Comparison of ENCODE assay signal across 20 cellular contexts in genomic region chr17:40058865-40059264, GRCh38. TPM values are rescaled to one million over a fixed set of nuclear protein-coding genes. Genes with fewer than 3 reads are reported as not detected.
A peak's percentile ranks its signal among the peaks of the same experiment; 100 is the strongest.
DNase-seq lines count a peak whose midpoint lies in the region; ATAC-seq and TF ChIP-seq lines count a peak whose summit lies in the region.
"Had no signal": no experiment of that assay in that cellular context is flagged by ENCODE, and none has a peak within 500 bp of the region (broad histone marks: within the 10 kb centered on the region; RNA-seq: fewer than 3 reads in every experiment).

No MANE protein-coding gene starts in this region.

- H3K4me1 ChIP-seq in heart right ventricle: peaks cover 4 to 49% (median 32%) of the 10 kb centered on the region in 9 donors
- H3K4me1 ChIP-seq in right lobe of liver: peaks cover 0 to 10% (median 3%) of the 10 kb centered on the region in 4 donors
- peaks cover 0 to under 1% of the 10 kb centered on the region in 2 donors for H3K4me1 ChIP-seq in uterus

- POLR2A ChIA-PET in activated CD4-positive, alpha-beta T cell treated with anti-CD3 and anti-CD28 coated beads, Interleukin-2, amount 10 ng/mL, durations not matched to agents 7 days and 5 days (lab: Charles Lee): no interaction called here

- H3K4me1 Mint-ChIP-seq in activated CD4-positive, alpha-beta T cell treated with anti-CD3 and anti-CD28 coated beads, Interleukin-2, amount 10 ng/mL, durations not matched to agents 7 days and 5 days: peaks cover 28% of the 10 kb centered on the region

- H3K4me3 ChIP-seq in heart right ventricle: no peak overlapping the region
- H3K4me3 ChIP-seq in right lobe of liver: no peak overlapping the region
- no peak overlapping the region for H3K4me3 ChIP-seq in skin epidermis
- no peak overlapping the region for H3K4me3 ChIP-seq in uterus
- H3K4me3 ChIP-seq: GM23338 had no signal

- intact Hi-C loops in heart right ventricle (cut with DNase I) (loop anchor here in 1 of 10 donors (5.0 kb wide), 1 partner anchor 33 kb away; no protein-coding TSS in a partner anchor), left cardiac atrium (cut with DNase I) (no loop called here), right lobe of liver (cut with DNase I) (loop anchor here in 1 of 2 donors (10.0 kb wide), 1 partner anchor 116 kb away; the partner anchor contains the start of gene RAPGEFL1), uterus (cut with DNase I; ENCODE audit: low total_unique reads) (no loop called here)

- WGBS in heart right ventricle, 2 donors: 97 to 100% methylated on average over 1 of the region's 1 CpG
- 100% methylated on average over 1 of the region's 1 CpG for WGBS in right lobe of liver (ENCODE audit: insufficient coverage, low coverage, low lambda C conversion rate, missing lambda C conversion rate)

- TF ChIP-seq POLR2A in right lobe of liver (IDR thresholded peaks at IDR 0.05): no peak
- no peak for TF ChIP-seq POLR2A in uterus (IDR thresholded peaks at IDR 0.05)

- DNase-seq in heart right ventricle (no peak), left cardiac atrium (no peak), right lobe of liver (no peak), uterus (no peak), DMS79 treated with DMSO at 0.1 percent for 48 hours (lab: John Stamatoyannopoulos, UW) (no peak), DMS114 treated with DMSO at 0.1 percent for 48 hours (lab: John Stamatoyannopoulos, UW; ENCODE audit: unreplicated experiment) (no peak)
- no peak for DNase-seq in activated CD4-positive, alpha-beta T cell treated with anti-CD3 and anti-CD28 coated beads, Interleukin-2, amount 10 ng/mL, durations not matched to agents 7 days and 5 days
- DNase-seq: activated CD4-positive, CD25-positive, alpha-beta regulatory T cell treated with anti-CD3 and anti-CD28 coated beads, Interleukin-2, amount 50 U/mL, for 72 hours; NCI-H1105; NCI-H2107; NCI-H524; RPMI8226; stimulated activated CD4-positive, alpha-beta T cell treated with anti-CD3 and anti-CD28 coated beads, Interleukin-4, amount 100 ng/mL, for 4 hours; trophoblast cell had no signal

- H3K27me3 Mint-ChIP-seq in activated CD4-positive, alpha-beta T cell treated with anti-CD3 and anti-CD28 coated beads, Interleukin-2, amount 10 ng/mL, durations not matched to agents 7 days and 5 days: peaks cover 34% of the 10 kb centered on the region

- no peak overlapping the region for H3K4me3 Mint-ChIP-seq in activated CD4-positive, alpha-beta T cell treated with anti-CD3 and anti-CD28 coated beads, Interleukin-2, amount 10 ng/mL, durations not matched to agents 7 days and 5 days
- H3K4me3 Mint-ChIP-seq: GM23338 had no signal

- no peaks in the 10 kb centered on the region for H3K9me3 Mint-ChIP-seq in activated CD4-positive, alpha-beta T cell treated with anti-CD3 and anti-CD28 coated beads, Interleukin-2, amount 10 ng/mL, durations not matched to agents 7 days and 5 days
- H3K9me3 Mint-ChIP-seq: GM23338 had no signal

- H3K27me3 ChIP-seq in heart right ventricle (no peaks in the 10 kb centered on the region), right lobe of liver (no peaks in the 10 kb centered on the region), uterus (no peaks in the 10 kb centered on the region)

- TF ChIP-seq CTCF in heart right ventricle (IDR thresholded peaks at IDR 0.05): no peak
- TF ChIP-seq CTCF in right lobe of liver (IDR thresholded peaks at IDR 0.05): no peak
- no peak for TF ChIP-seq CTCF in uterus (IDR thresholded peaks at IDR 0.05)

- no peaks in the 10 kb centered on the region for H3K36me3 ChIP-seq in heart right ventricle
- no peaks in the 10 kb centered on the region for H3K36me3 ChIP-seq in right lobe of liver
- H3K36me3 ChIP-seq in uterus: no peaks in the 10 kb centered on the region

- CTCF ChIA-PET in activated CD4-positive, alpha-beta T cell treated with anti-CD3 and anti-CD28 coated beads, Interleukin-2, amount 10 ng/mL, durations not matched to agents 7 days and 5 days (lab: Charles Lee): interaction anchor here (0.6 to 2.5 kb wide), 7 partner anchors 8 to 438 kb away, joined by 3 to 9 read pairs (median 4); no protein-coding TSS in a partner anchor

- H3K9me3 ChIP-seq in heart right ventricle: no peaks in the 10 kb centered on the region
- H3K9me3 ChIP-seq in right lobe of liver: no peaks in the 10 kb centered on the region
- H3K9me3 ChIP-seq in uterus: no peaks in the 10 kb centered on the region

- ATAC-seq in heart right ventricle (no peak), left cardiac atrium (no peak), right lobe of liver (no peak)
- ATAC-seq: GM23338 had no signal

- H3K27ac Mint-ChIP-seq in activated CD4-positive, alpha-beta T cell treated with anti-CD3 and anti-CD28 coated beads, Interleukin-2, amount 10 ng/mL, durations not matched to agents 7 days and 5 days: no peak overlapping the region

- peaks cover 3% of the 10 kb centered on the region for H3K36me3 Mint-ChIP-seq in activated CD4-positive, alpha-beta T cell treated with anti-CD3 and anti-CD28 coated beads, Interleukin-2, amount 10 ng/mL, durations not matched to agents 7 days and 5 days (ENCODE audit: low read depth)

- H3K27ac ChIP-seq in heart right ventricle (peak overlapping the region in 9 of 10 donors; percentile 57 to 88 (median 78)), right lobe of liver (peak overlapping the region in 2 of 3 donors; percentile 34 to 36), skin epidermis (peak overlapping the region in 11 of 21 experiments; percentile 11 to 74 (median 51)), uterus (peak overlapping the region; percentile 80 to 93)

RNA-seq across cellular contexts. Expression of gene THRA, which starts 3.9 kb away (rescaled TPM):
- total RNA-seq in heart right ventricle (100 to 1,000 TPM in 1 of 10 donors, 10 to 100 TPM in 9; 59.8 to 102 (median 69.7) TPM), left cardiac atrium (10 to 100 TPM; 54.4 to 77.9 TPM), right lobe of liver (1 to 10 TPM; 3.7 to 9.4 (median 7.7) TPM), uterus (100 to 1,000 TPM in 1 of 4 donors, 10 to 100 TPM in 3; 19.7 to 124 (median 63.1) TPM)
- polyA plus RNA-seq in heart right ventricle: 10 to 100 TPM; 29.8 to 44.2 TPM
- 1 to 10 TPM; 8.6 to 9.1 TPM for total RNA-seq in activated CD4-positive, alpha-beta T cell treated with anti-CD3 and anti-CD28 coated beads, Interleukin-2, amount 10 ng/mL, durations not matched to agents 7 days and 5 days

RNA-seq across cellular contexts. Expression of gene MED24, which starts 4.7 kb away (rescaled TPM):
- 10 to 100 TPM; 46.7 to 63.2 (median 58.4) TPM for total RNA-seq in heart right ventricle
- 10 to 100 TPM; 47.2 to 75.6 TPM for polyA plus RNA-seq in heart right ventricle
- 10 to 100 TPM; 44.0 to 56.4 TPM for total RNA-seq in left cardiac atrium
- total RNA-seq in right lobe of liver: 10 to 100 TPM; 29.0 to 38.2 (median 35.9) TPM
- total RNA-seq in uterus: 100 to 1,000 TPM in 1 of 4 donors, 10 to 100 TPM in 3; 17.6 to 111 (median 44.7) TPM
- total RNA-seq in activated CD4-positive, alpha-beta T cell treated with anti-CD3 and anti-CD28 coated beads, Interleukin-2, amount 10 ng/mL, durations not matched to agents 7 days and 5 days: 100 to 1,000 TPM in 1 of 2 experiments, 10 to 100 TPM in 1; 92.1 to 102 TPM

RNA-seq across cellular contexts. Expression of gene NR1D1, which starts 41.5 kb away (rescaled TPM):
- total RNA-seq in heart right ventricle (10 to 100 TPM in 7 of 10 donors, 1 to 10 TPM in 3; 5.5 to 41.3 (median 29.9) TPM), left cardiac atrium (10 to 100 TPM; 17.1 to 19.5 TPM), right lobe of liver (10 to 100 TPM in 4 of 6 experiments, 1 to 10 TPM in 2; 6.9 to 29.8 (median 16.0) TPM), uterus (10 to 100 TPM in 1 of 4 donors, 1 to 10 TPM in 3; 2.0 to 92.1 (median 4.7) TPM)
- polyA plus RNA-seq in heart right ventricle: 10 to 100 TPM in 1 of 2 donors, 1 to 10 TPM in 1; 7.1 to 24.4 TPM
- 1 to 10 TPM; 5.5 to 5.8 TPM for total RNA-seq in activated CD4-positive, alpha-beta T cell treated with anti-CD3 and anti-CD28 coated beads, Interleukin-2, amount 10 ng/mL, durations not matched to agents 7 days and 5 days

RNA-seq across cellular contexts. Expression of gene CSF3, which starts 43.6 kb away (rescaled TPM):
- total RNA-seq in heart right ventricle (1 to 10 TPM in 2 of 10 donors, under 1 TPM in 1, not detected in 7; 0.81 to 4.2 (median 1.6) TPM), left cardiac atrium (1 to 10 TPM in 1 of 2 donors, not detected in 1; 1.2 TPM), right lobe of liver (under 1 TPM in 1 of 6 experiments, not detected in 5; 0.31 TPM), uterus (1 to 10 TPM in 1 of 4 donors, under 1 TPM in 1, not detected in 2; 0.29 to 5.0 TPM)
- under 1 TPM; 0.29 to 0.32 TPM for polyA plus RNA-seq in heart right ventricle
- not detected for total RNA-seq in activated CD4-positive, alpha-beta T cell treated with anti-CD3 and anti-CD28 coated beads, Interleukin-2, amount 10 ng/mL, durations not matched to agents 7 days and 5 days
- total RNA-seq: activated CD8-positive, alpha-beta memory T cell treated with anti-CD3 and anti-CD28 coated beads for 36 hours; G401; GM23338; HT-29 had no signal
- polyA plus RNA-seq: BJ, GM23338 had no signal

Comparison
In these comparisons a context has a peak if more than half of its experiments do, and no peak if none do; other contexts are left out.
1. H3K27ac ChIP-seq: peak in every context shown above with its lines; median percentile 86 in uterus; 78 in heart right ventricle; 51 in skin epidermis; 35 in right lobe of liver.